1 cellular context compared by ENCODE assay signal in the genomic region with DNA sequence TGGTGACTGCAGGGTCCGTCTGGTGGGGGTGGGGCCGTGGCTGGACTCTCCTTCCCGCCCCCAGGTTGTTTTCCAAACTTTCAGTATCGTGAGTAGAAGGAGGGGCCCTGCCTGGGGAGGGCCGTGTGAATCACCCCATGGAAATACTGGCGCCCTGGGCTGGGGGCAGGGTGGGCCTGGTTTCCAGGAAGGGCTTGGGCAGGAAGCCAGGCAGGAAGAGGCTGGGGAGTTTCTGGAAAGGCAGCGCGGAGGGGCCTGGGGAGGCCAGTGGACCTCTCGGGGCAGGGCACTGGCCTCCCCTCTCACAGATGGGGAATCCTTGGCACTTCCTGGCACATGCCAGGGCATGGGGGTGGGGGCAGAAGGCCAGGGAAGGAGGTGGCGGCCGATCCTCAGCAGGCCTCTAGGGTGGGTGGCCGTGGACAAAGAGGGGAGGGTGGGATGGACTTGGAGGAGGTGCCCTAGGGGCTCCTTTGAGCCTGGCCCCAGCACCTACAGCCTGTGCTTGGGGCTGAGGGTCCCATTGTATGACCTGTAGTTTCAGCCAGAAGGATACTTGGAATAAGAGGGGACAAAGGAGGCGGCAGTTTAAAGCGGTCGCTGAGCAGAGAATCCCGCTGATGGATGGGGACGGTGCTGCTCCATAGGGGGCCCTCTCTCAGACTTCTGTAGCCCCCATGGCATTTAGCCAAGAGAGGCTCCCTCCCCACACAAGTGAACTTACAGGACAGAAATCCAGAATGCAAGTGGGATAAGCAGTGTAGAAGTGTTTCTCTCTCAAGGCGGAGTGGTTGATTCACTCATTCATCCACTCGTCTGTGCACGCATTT.
TF ChIP-seq lines count a peak whose summit lies in the region.

No MANE protein-coding gene starts in this region.

TF ChIP-seq in liver, 16 proteins besides CTCF, POLR2A, EP300 and RAD21 (continued from another document):
- TF ChIP-seq, protein P1, sequence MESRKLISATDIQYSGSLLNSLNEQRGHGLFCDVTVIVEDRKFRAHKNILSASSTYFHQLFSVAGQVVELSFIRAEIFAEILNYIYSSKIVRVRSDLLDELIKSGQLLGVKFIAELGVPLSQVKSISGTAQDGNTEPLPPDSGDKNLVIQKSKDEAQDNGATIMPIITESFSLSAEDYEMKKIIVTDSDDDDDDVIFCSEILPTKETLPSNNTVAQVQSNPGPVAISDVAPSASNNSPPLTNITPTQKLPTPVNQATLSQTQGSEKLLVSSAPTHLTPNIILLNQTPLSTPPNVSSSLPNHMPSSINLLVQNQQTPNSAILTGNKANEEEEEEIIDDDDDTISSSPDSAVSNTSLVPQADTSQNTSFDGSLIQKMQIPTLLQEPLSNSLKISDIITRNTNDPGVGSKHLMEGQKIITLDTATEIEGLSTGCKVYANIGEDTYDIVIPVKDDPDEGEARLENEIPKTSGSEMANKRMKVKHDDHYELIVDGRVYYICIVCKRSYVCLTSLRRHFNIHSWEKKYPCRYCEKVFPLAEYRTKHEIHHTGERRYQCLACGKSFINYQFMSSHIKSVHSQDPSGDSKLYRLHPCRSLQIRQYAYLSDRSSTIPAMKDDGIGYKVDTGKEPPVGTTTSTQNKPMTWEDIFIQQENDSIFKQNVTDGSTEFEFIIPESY (IDR thresholded peaks at IDR 0.05), result no peak
- no peak for TF ChIP-seq YY1 (IDR thresholded peaks at IDR 0.05)
- TF ChIP-seq RXRA (IDR thresholded peaks at IDR 0.05), result peak in 1 of 2 donors; percentile 10
- TF ChIP-seq SP1 (IDR thresholded peaks at IDR 0.05), result peak; percentile 56
- TF ChIP-seq, protein P2, sequence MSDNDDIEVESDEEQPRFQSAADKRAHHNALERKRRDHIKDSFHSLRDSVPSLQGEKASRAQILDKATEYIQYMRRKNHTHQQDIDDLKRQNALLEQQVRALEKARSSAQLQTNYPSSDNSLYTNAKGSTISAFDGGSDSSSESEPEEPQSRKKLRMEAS (IDR thresholded peaks at IDR 0.05), result no peak
- TF ChIP-seq HNF4A (conservative IDR thresholded peaks at IDR 0.05), result no peak
- no peak for TF ChIP-seq HNF4G (IDR thresholded peaks at IDR 0.05)
- no peak for TF ChIP-seq FOXA2 (IDR thresholded peaks at IDR 0.05)
